Comparison of ENCODE assay signal across 3 cellular contexts in the genomic region with DNA sequence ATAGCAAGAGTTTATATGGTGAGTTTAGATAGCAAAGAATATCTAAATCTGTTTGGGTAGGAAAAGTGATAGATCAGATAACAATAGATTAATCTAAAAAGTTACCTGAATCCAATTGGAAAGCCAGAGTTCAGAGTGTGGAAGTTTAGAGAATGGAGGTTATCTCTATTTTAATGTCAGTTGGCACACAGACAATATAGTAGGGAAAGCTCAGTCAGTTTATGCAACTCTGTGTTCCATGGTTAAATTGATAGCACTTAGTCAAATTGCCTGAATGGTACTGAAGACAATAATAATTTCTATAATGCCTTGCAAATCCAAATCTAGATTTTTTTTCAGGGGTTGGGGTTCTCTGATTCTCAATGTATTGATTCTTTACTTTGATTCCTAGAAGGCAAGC.
"Had no signal": no experiment of that assay in that cellular context is flagged by ENCODE, and none has a peak within 500 bp of the region (broad histone marks: within the 10 kb centered on the region; RNA-seq: fewer than 3 reads in every experiment).

No MANE protein-coding gene starts in this region.

- ATAC-seq: GM12878 had no signal

- H3K4me3 ChIP-seq: GM12878 had no signal

- DNase-seq: GDM1, GF-D8 had no signal
